33 cellular contexts compared by ENCODE assay signal in genomic region chr2:113823729-113824595, GRCh38.
"Had no signal": no experiment of that assay in that cellular context is flagged by ENCODE, and none has a peak within 500 bp of the region (broad histone marks: within the 10 kb centered on the region; RNA-seq: fewer than 3 reads in every experiment).

No MANE protein-coding gene starts in this region.

- H3K4me1 ChIP-seq: ascending aorta had no signal

- H3K36me3 ChIP-seq: ascending aorta, cardiac muscle cell, MG63, SJCRH30 had no signal

- H3K4me2 ChIP-seq: SK-N-SH had no signal

- H3K9me2 ChIP-seq: SK-N-SH had no signal

- H3K9me3 ChIP-seq: ascending aorta, MG63, SJCRH30, SK-N-SH had no signal

- H3K27me3 ChIP-seq: ascending aorta, cardiac muscle cell, MG63, SJCRH30 had no signal

- H3K4me3 ChIP-seq: ascending aorta, cardiac muscle cell, MG63, SJCRH30 had no signal

- ATAC-seq: activated CD8-positive, alpha-beta T cell treated with anti-CD3 and anti-CD28 coated beads for 36 hours; activated T-cell treated with anti-CD3 and anti-CD28 coated beads, Interleukin-2, amount 50 U/mL, for 72 hours; activated T-helper 17 cell treated with anti-CD3 and anti-CD28 coated beads, Interleukin-2, amount 50 U/mL, for 72 hours had no signal

- H3K27ac Mint-ChIP-seq: activated CD4-positive, alpha-beta T cell treated with anti-CD3 and anti-CD28 coated beads, Interleukin-2, amount 10 ng/mL, durations not matched to agents 24 days and 14 days; activated CD8-positive, alpha-beta T cell treated with anti-CD3 and anti-CD28 coated beads for 36 hours; activated naive CD4-positive, alpha-beta T cell treated with anti-CD3 and anti-CD28 coated beads, Interleukin-2, amount 50 U/mL, for 24 hours; activated naive CD8-positive, alpha-beta T cell treated with anti-CD3 and anti-CD28 coated beads, Interleukin-2, amount 10 ng/mL, durations not matched to agents 7 days and 5 days; activated T-cell treated with anti-CD3 and anti-CD28 coated beads, Interleukin-2, amount 50 U/mL, for 72 hours; activated T-helper 17 cell treated with anti-CD3 and anti-CD28 coated beads, Interleukin-2, amount 50 U/mL, for 72 hours; T-helper 1 cell treated with Interleukin-12 subunit alpha and Interleukin-12 subunit beta and Interleukin-4 antibody, amounts not matched to agents 30 μg/mL and 1 μg/mL, for 36 hours; T-helper 2 cell treated with Interferon-gamma antibody and Interleukin-4, amounts not matched to agents 5 μg/mL and 100 μg/mL, for 36 hours had no signal

- FAIRE-seq: TTC549 had no signal

- DNase-seq: activated CD4-positive, alpha-beta T cell treated with anti-CD3 and anti-CD28 coated beads, Interleukin-2, amount 10 ng/mL, durations not matched to agents 24 days and 14 days; activated CD4-positive, alpha-beta T cell treated with anti-CD3 and anti-CD28 coated beads, Interleukin-2, amount 50 U/mL, for 4 hours; activated CD8-positive, alpha-beta T cell treated with anti-CD3 and anti-CD28 coated beads for 36 hours; activated effector memory CD4-positive, alpha-beta T cell treated with anti-CD3 and anti-CD28 coated beads, Interleukin-2, amount 50 U/mL, for 16 hours; activated naive CD4-positive, alpha-beta T cell treated with Interleukin-2 at 50 U/mL for 16 hours; activated naive CD8-positive, alpha-beta T cell treated with anti-CD3 and anti-CD28 coated beads, Interleukin-2, amount 10 ng/mL, durations not matched to agents 7 days and 5 days; activated T-cell treated with anti-CD3 and anti-CD28 coated beads, Interleukin-2, amount 50 U/mL, for 1 hour; activated T-cell treated with anti-CD3 and anti-CD28 coated beads, Interleukin-2, amount 50 U/mL, for 72 hours; amygdala; Kasumi-1; MG63; NCI-H1048; NCI-H1105 treated with DMSO at 0.1 percent for 48 hours; NCI-H1436; NCI-H1694; NCI-H1930; NCI-H2081 treated with DMSO at 0.1 percent for 48 hours; NCI-H226; NCI-H510A; NCI-H526; NCI-H748 treated with DMSO at 0.1 percent for 48 hours; NK-92 treated with Interleukin-12 subunit alpha and Interleukin-12 subunit beta, amount 100 ng/mL, for 24 hours; SHP77; SJCRH30; SK-N-SH had no signal

- H3K9ac ChIP-seq: SK-N-SH had no signal

- H3K27me3 Mint-ChIP-seq: activated CD4-positive, alpha-beta T cell treated with anti-CD3 and anti-CD28 coated beads, Interleukin-2, amount 10 ng/mL, durations not matched to agents 24 days and 14 days; activated CD8-positive, alpha-beta T cell treated with anti-CD3 and anti-CD28 coated beads for 36 hours; activated naive CD4-positive, alpha-beta T cell treated with anti-CD3 and anti-CD28 coated beads, Interleukin-2, amount 50 U/mL, for 24 hours; activated naive CD8-positive, alpha-beta T cell treated with anti-CD3 and anti-CD28 coated beads, Interleukin-2, amount 10 ng/mL, durations not matched to agents 7 days and 5 days; activated T-helper 17 cell treated with anti-CD3 and anti-CD28 coated beads, Interleukin-2, amount 50 U/mL, for 72 hours; central memory CD8-positive, alpha-beta T cell had no signal

- H3K4me3 Mint-ChIP-seq: activated CD4-positive, alpha-beta T cell treated with anti-CD3 and anti-CD28 coated beads, Interleukin-2, amount 10 ng/mL, durations not matched to agents 24 days and 14 days; activated CD8-positive, alpha-beta T cell treated with anti-CD3 and anti-CD28 coated beads for 36 hours; activated naive CD4-positive, alpha-beta T cell treated with anti-CD3 and anti-CD28 coated beads, Interleukin-2, amount 50 U/mL, for 24 hours; activated naive CD8-positive, alpha-beta T cell treated with anti-CD3 and anti-CD28 coated beads, Interleukin-2, amount 10 ng/mL, durations not matched to agents 7 days and 5 days; activated T-cell treated with anti-CD3 and anti-CD28 coated beads, Interleukin-2, amount 50 U/mL, for 72 hours; activated T-helper 17 cell treated with anti-CD3 and anti-CD28 coated beads, Interleukin-2, amount 50 U/mL, for 72 hours; central memory CD8-positive, alpha-beta T cell; T-helper 1 cell treated with Interleukin-12 subunit alpha and Interleukin-12 subunit beta and Interleukin-4 antibody, amounts not matched to agents 30 μg/mL and 1 μg/mL, for 36 hours; T-helper 2 cell treated with Interferon-gamma antibody and Interleukin-4, amounts not matched to agents 5 μg/mL and 100 μg/mL, for 36 hours had no signal

- H3K4me1 Mint-ChIP-seq: activated CD4-positive, alpha-beta T cell treated with anti-CD3 and anti-CD28 coated beads, Interleukin-2, amount 10 ng/mL, durations not matched to agents 24 days and 14 days; activated naive CD4-positive, alpha-beta T cell treated with anti-CD3 and anti-CD28 coated beads, Interleukin-2, amount 50 U/mL, for 24 hours; activated naive CD8-positive, alpha-beta T cell treated with anti-CD3 and anti-CD28 coated beads, Interleukin-2, amount 10 ng/mL, durations not matched to agents 7 days and 5 days; activated T-helper 17 cell treated with anti-CD3 and anti-CD28 coated beads, Interleukin-2, amount 50 U/mL, for 72 hours; central memory CD8-positive, alpha-beta T cell had no signal

- H3K27ac ChIP-seq: ascending aorta, cardiac muscle cell, SJCRH30 had no signal

- H3K9me3 Mint-ChIP-seq: activated CD4-positive, alpha-beta T cell treated with anti-CD3 and anti-CD28 coated beads, Interleukin-2, amount 10 ng/mL, durations not matched to agents 24 days and 14 days; activated CD8-positive, alpha-beta T cell treated with anti-CD3 and anti-CD28 coated beads for 36 hours; activated naive CD4-positive, alpha-beta T cell treated with anti-CD3 and anti-CD28 coated beads, Interleukin-2, amount 50 U/mL, for 24 hours had no signal
